In genomic region chr1:106749906-106750305, GRCh38 we compare ENCODE assay signal across 22 cellular contexts.
"Had no signal": no experiment of that assay in that cellular context is flagged by ENCODE, and none has a peak within 500 bp of the region (broad histone marks: within the 10 kb centered on the region; RNA-seq: fewer than 3 reads in every experiment).

No MANE protein-coding gene starts in this region.

- H3K9me3 ChIP-seq: Peyer's patch, SK-N-SH had no signal

- H3K27me3 ChIP-seq: Peyer's patch had no signal

- H3K27ac ChIP-seq: HL-60, PC-9, Peyer's patch had no signal

- ATAC-seq: K562, T-cell had no signal

- H3K4me3 ChIP-seq: K562, PC-9, Peyer's patch had no signal

- DNase-seq: MV-4-11, NCI-H1048, NCI-H1105, NCI-H1417, NCI-H1436 treated with DMSO at 0.1 percent for 48 hours, NCI-H1694, NCI-H187 treated with DMSO at 0.1 percent for 48 hours, NCI-H2029 treated with DMSO at 0.1 percent for 48 hours, NCI-H2171 treated with DMSO at 0.1 percent for 48 hours, NCI-H345, NCI-H446 treated with DMSO at 0.1 percent for 48 hours, NCI-H510A treated with DMSO at 0.1 percent for 48 hours, OCI-M1, PC-9, Peyer's patch, Right ventricle myocardium superior, SW 1271, T-cell had no signal

- H3K4me2 ChIP-seq: PC-9, SK-N-SH had no signal

- H3K36me3 ChIP-seq: Peyer's patch had no signal

- H3K4me1 ChIP-seq: Peyer's patch had no signal

- H3K9ac ChIP-seq: SK-N-SH had no signal

- FAIRE-seq: HTR-8/SVneo, K562 had no signal

- H2AFZ ChIP-seq: PC-9 had no signal
